In genomic region chr18:54684786-54685185, GRCh38 we compare ENCODE assay signal across 14 cellular contexts.
DNase-seq lines count a peak whose midpoint lies in the region; ATAC-seq and TF ChIP-seq lines count a peak whose summit lies in the region.
"Had no signal": no experiment of that assay in that cellular context is flagged by ENCODE, and none has a peak within 500 bp of the region (broad histone marks: within the 10 kb centered on the region; RNA-seq: fewer than 3 reads in every experiment).

No MANE protein-coding gene starts in this region.

- in situ Hi-C loops in astrocyte of the cerebellum (cut with HindIII; ENCODE audit: low sequenced_read_pairs), result loop anchor here (10.0 kb wide), 1 partner anchor 290 kb away; no protein-coding TSS in a partner anchor

- ATAC-seq in HG03159 (IDR thresholded peaks at IDR 0.05; ENCODE audit: unreplicated experiment), result no peak

- TF ChIP-seq CTCF in astrocyte of the cerebellum (IDR thresholded peaks at IDR 0.05; ENCODE audit: low read depth, low read length, missing control alignments), result no peak

- H3K27me3 ChIP-seq in Karpas-422 (ENCODE audit: low read length), result 0 out of 2 replicates have a peak, but pooled peaks cover under 1% of the 10 kb centered on the region

- DNase-seq in NCI-H1417 (lab: John Stamatoyannopoulos, UW) (peak in 2 of 3 experiments; percentile 49 to 50), NCI-H1417 treated with DMSO at 0.1 percent for 48 hours (lab: John Stamatoyannopoulos, UW) (no peak), astrocyte of the cerebellum (ENCODE audit: low read depth) (peak; percentile 47), hepatic stellate cell (ENCODE audit: low spot score) (peak; percentile 19), smooth muscle cell of the brain vasculature (ENCODE audit: low read depth, low spot score) (peak; percentile 61), putamen (ENCODE audit: low spot score) (no peak), Karpas-422 (no peak)
- DNase-seq: activated CD4-positive, alpha-beta memory T cell treated with anti-CD3 and anti-CD28 coated beads for 36 hours; cortex of kidney; mammary epithelial cell; MV-4-11; NK-92 treated with Interleukin-12 subunit alpha and Interleukin-12 subunit beta, amount 100 ng/mL, for 24 hours; substantia nigra had no signal

- no peak overlapping the region for H2AFZ ChIP-seq in Karpas-422 (ENCODE audit: low read length)

- no peak overlapping the region for H3K9ac ChIP-seq in Karpas-422 (ENCODE audit: low read length)

- H3K79me2 ChIP-seq in Karpas-422 (ENCODE audit: low read length), result no peaks in the 10 kb centered on the region

- no peaks in the 10 kb centered on the region for H3K36me3 ChIP-seq in Karpas-422 (ENCODE audit: insufficient read depth, low read length)

- no peaks in the 10 kb centered on the region for H3K9me3 ChIP-seq in Karpas-422 (ENCODE audit: low read length)

- no peak overlapping the region for H3K27ac ChIP-seq in Karpas-422 (ENCODE audit: low read length)

- H3K4me1 ChIP-seq in Karpas-422 (ENCODE audit: low read length), result no peaks in the 10 kb centered on the region

- no peak overlapping the region for H3K4me3 ChIP-seq in astrocyte of the cerebellum (ENCODE audit: low read depth, low read length)
- H3K4me3 ChIP-seq in Karpas-422 (ENCODE audit: low read length), result no peak overlapping the region

- no peak overlapping the region for H3K4me2 ChIP-seq in Karpas-422 (ENCODE audit: low read depth, low read length, poor library complexity, severe bottlenecking)

- H4K20me1 ChIP-seq in Karpas-422 (ENCODE audit: insufficient read depth, low read depth, low read length), result no peaks in the 10 kb centered on the region

- H3K9me2 ChIP-seq in Karpas-422 (replicated peaks; ENCODE audit: insufficient read depth, low read length), result no peaks in the 10 kb centered on the region

Comparison
In these comparisons a context has a peak if more than half of its experiments do, and no peak if none do; other contexts are left out.
1. DNase-seq: peak in NCI-H1417 (2 of 3), astrocyte of the cerebellum (single experiment), hepatic stellate cell (single experiment) and smooth muscle cell of the brain vasculature (single experiment); none in NCI-H1417 treated with DMSO at 0.1 percent for 48 hours (single experiment), putamen (single experiment) and Karpas-422 (single experiment).